Comparison of ENCODE assay signal across 8 cellular contexts in genomic region chr3:10585945-10586344, GRCh38.
"Had no signal": no experiment of that assay in that cellular context is flagged by ENCODE, and none has a peak within 500 bp of the region (broad histone marks: within the 10 kb centered on the region; RNA-seq: fewer than 3 reads in every experiment).

No MANE protein-coding gene starts in this region.

- FAIRE-seq: G401.6, GM12878, GM12891, GM12892, GM18507, GM19239 had no signal

- ATAC-seq: GM12878 had no signal

- H3K4me3 ChIP-seq: GM12878 had no signal

- DNase-seq: GDM1, GF-D8 had no signal
